ENCODE assay signal across 9 cellular contexts in genomic region chr18:46334200-46334553, GRCh38.
DNase-seq lines count a peak whose midpoint lies in the region; ATAC-seq, FAIRE-seq and TF ChIP-seq lines count a peak whose summit lies in the region.
"Had no signal": no experiment of that assay in that cellular context is flagged by ENCODE, and none has a peak within 500 bp of the region (broad histone marks: within the 10 kb centered on the region; RNA-seq: fewer than 3 reads in every experiment).

No MANE protein-coding gene starts in this region.

- TF ChIP-seq CTCF in ascending aorta (IDR thresholded peaks at IDR 0.05) (no peak), lower lobe of right lung (IDR thresholded peaks at IDR 0.05) (no peak), thyroid gland (IDR thresholded peaks at IDR 0.05) (no peak)

- peak overlapping the region; percentile 90 for H3K27ac Mint-ChIP-seq in activated CD4-positive, alpha-beta T cell treated with anti-CD3 and anti-CD28 coated beads, Interleukin-2, amount 10 ng/mL, durations not matched to agents 24 days and 14 days

- H3K4me1 ChIP-seq in ascending aorta (peaks cover 0 to 10% of the 10 kb centered on the region in 2 donors), lower lobe of right lung (peaks cover 23% of the 10 kb centered on the region), thyroid gland (peaks cover 21 to 26% of the 10 kb centered on the region in 2 donors), small intestine (ENCODE audit: control insufficient read depth in 2 of 2, insufficient read depth in 1 of 2, low read depth in 1 of 2, low read length in 1 of 2) (no peaks in the 10 kb centered on the region)

- H3K36me3 ChIP-seq in ascending aorta = no peaks in the 10 kb centered on the region
- H3K36me3 ChIP-seq in lower lobe of right lung = no peaks in the 10 kb centered on the region
- H3K36me3 ChIP-seq in thyroid gland = no peaks in the 10 kb centered on the region
- no peaks in the 10 kb centered on the region for H3K36me3 ChIP-seq in small intestine (ENCODE audit: control insufficient read depth in 2 of 2, insufficient read depth in 2 of 2, low read length in 2 of 2)

- H3K27ac ChIP-seq in ascending aorta (no peak overlapping the region), lower lobe of right lung (no peak overlapping the region), thyroid gland (peak overlapping the region; percentile 32 to 88 (median 58)), small intestine (ENCODE audit: low read depth in 1 of 2, low read length in 1 of 2) (no peak overlapping the region)

- 0% methylated on average over 4 to 12 of the region's 45 CpGs for WGBS in thyroid gland, 2 donors
- 1 to 3% (median 1%) methylated on average over 35 to 45 of the region's 45 CpGs for WGBS in small intestine, 3 donors

- H3K27me3 ChIP-seq in ascending aorta (no peaks in the 10 kb centered on the region), lower lobe of right lung (ENCODE audit: low read depth) (peaks cover 39% of the 10 kb centered on the region), thyroid gland (no peaks in the 10 kb centered on the region), small intestine (ENCODE audit: control insufficient read depth in 2 of 2, insufficient read depth in 2 of 2, low read length in 2 of 2) (peaks cover 9 to 12% of the 10 kb centered on the region in 2 donors)

- FAIRE-seq in small intestine (lab: Jason Lieb, UNC) = no peak

- H3K9me3 Mint-ChIP-seq in activated CD4-positive, alpha-beta T cell treated with anti-CD3 and anti-CD28 coated beads, Interleukin-2, amount 10 ng/mL, durations not matched to agents 24 days and 14 days = no peaks in the 10 kb centered on the region

- H3K9me3 ChIP-seq in ascending aorta = no peaks in the 10 kb centered on the region
- H3K9me3 ChIP-seq in lower lobe of right lung = no peaks in the 10 kb centered on the region
- no peaks in the 10 kb centered on the region for H3K9me3 ChIP-seq in thyroid gland
- no peaks in the 10 kb centered on the region for H3K9me3 ChIP-seq in small intestine (ENCODE audit: control insufficient read depth, low read depth)

- peak overlapping the region; percentile 60 to 67 for H3K4me3 ChIP-seq in ascending aorta
- H3K4me3 ChIP-seq in lower lobe of right lung = peak overlapping the region; percentile 54
- H3K4me3 ChIP-seq in thyroid gland (replicated peaks in 1 of 3) = peak overlapping the region in 2 of 3 donors; percentile 45 to 87
- peak overlapping the region in 1 of 2 donors; percentile 43 for H3K4me3 ChIP-seq in small intestine (ENCODE audit: low read depth in 1 of 2, low read length in 2 of 2)

- peaks cover 40% of the 10 kb centered on the region for H3K4me1 Mint-ChIP-seq in activated CD4-positive, alpha-beta T cell treated with anti-CD3 and anti-CD28 coated beads, Interleukin-2, amount 10 ng/mL, durations not matched to agents 24 days and 14 days

- no peak for ATAC-seq in lower lobe of right lung

- intact Hi-C loops in activated CD4-positive, alpha-beta T cell treated with anti-CD3 and anti-CD28 coated beads, Interleukin-2, amount 10 ng/mL, durations not matched to agents 24 days and 14 days (cut with micrococcal nuclease) = loop anchor here (5.0 kb wide), 2 partner anchors 162 to 177 kb away; a partner anchor contains a TSS
- intact Hi-C loops in ascending aorta (cut with DNase I) = no loop called here
- intact Hi-C loops in lower lobe of right lung (cut with DNase I) = no loop called here
- intact Hi-C loops in thyroid gland (cut with DNase I) = loop anchor here (10.0 kb wide), 1 partner anchor 91 kb away; no protein-coding TSS in a partner anchor

- H3K4me3 Mint-ChIP-seq in activated CD4-positive, alpha-beta T cell treated with anti-CD3 and anti-CD28 coated beads, Interleukin-2, amount 10 ng/mL, durations not matched to agents 24 days and 14 days = peak overlapping the region; percentile 95

- DNase-seq in activated CD4-positive, alpha-beta T cell treated with anti-CD3 and anti-CD28 coated beads, Interleukin-2, amount 10 ng/mL, durations not matched to agents 24 days and 14 days = no peak
- DNase-seq in activated CD4-positive, alpha-beta T cell treated with anti-CD3 and anti-CD28 coated beads for 4 hours = no peak
- no peak for DNase-seq in ascending aorta (ENCODE audit: low spot score in 2 of 2)
- DNase-seq in lower lobe of right lung = no peak
- no peak for DNase-seq in thyroid gland
- no peak for DNase-seq in stimulated activated CD4-positive, alpha-beta T cell treated with anti-CD3 and anti-CD28 coated beads, Interleukin-4, amount 100 ng/mL, for 1 hour
- no peak for DNase-seq in NCI-H2029 treated with DMSO at 0.1 percent for 48 hours (lab: John Stamatoyannopoulos, UW)
- no peak for DNase-seq in small intestine
- DNase-seq: stimulated activated naive CD4-positive, alpha-beta T cell had no signal

- no peak for TF ChIP-seq POLR2A in thyroid gland (IDR thresholded peaks at IDR 0.05)

- H3K36me3 Mint-ChIP-seq in activated CD4-positive, alpha-beta T cell treated with anti-CD3 and anti-CD28 coated beads, Interleukin-2, amount 10 ng/mL, durations not matched to agents 24 days and 14 days (ENCODE audit: low read depth) = peaks cover 2% of the 10 kb centered on the region

- peaks cover 63% of the 10 kb centered on the region for H3K27me3 Mint-ChIP-seq in activated CD4-positive, alpha-beta T cell treated with anti-CD3 and anti-CD28 coated beads, Interleukin-2, amount 10 ng/mL, durations not matched to agents 24 days and 14 days

Comparison
In these comparisons a context has a peak if more than half of its experiments do, and no peak if none do; other contexts are left out.
1. H3K27ac ChIP-seq: peak in thyroid gland (3 of 3); none in ascending aorta (0 of 2), lower lobe of right lung (single experiment) and small intestine (0 of 2).
2. intact Hi-C loops: an anchor here in activated CD4-positive, alpha-beta T cell treated with anti-CD3 and anti-CD28 coated beads, Interleukin-2, amount 10 ng/mL, durations not matched to agents 24 days and 14 days (5.0 kb wide) and thyroid gland (10.0 kb wide); none called in ascending aorta and lower lobe of right lung.